10 cellular contexts compared by ENCODE assay signal in the genomic region with DNA sequence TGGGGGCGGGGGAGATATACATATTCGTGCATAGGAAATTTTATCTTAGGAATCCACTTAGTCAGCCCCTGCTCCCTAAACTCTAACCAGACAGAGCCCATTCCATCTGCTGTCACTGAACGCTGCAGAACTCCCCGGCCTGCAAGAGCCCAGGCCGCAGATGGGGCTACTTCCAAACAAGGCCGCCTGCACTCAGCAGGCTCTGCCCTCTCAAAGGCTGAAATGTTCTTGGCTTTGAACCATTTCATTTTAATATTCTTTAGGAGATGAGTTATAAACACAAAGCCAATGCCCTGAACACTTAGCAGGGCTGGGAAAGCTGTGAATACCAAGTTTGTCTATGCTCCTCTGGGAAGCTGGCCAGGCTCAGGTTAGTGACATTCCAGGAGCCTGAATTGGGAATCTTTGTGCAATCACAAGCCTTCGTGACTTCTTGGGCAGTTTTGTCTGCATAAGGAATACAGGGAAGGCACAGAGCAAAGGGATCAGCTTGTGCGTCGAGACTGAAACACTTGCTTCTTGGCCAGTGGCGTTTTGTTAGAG.
DNase-seq lines count a peak whose midpoint lies in the region; ATAC-seq and TF ChIP-seq lines count a peak whose summit lies in the region.
"Had no signal": no experiment of that assay in that cellular context is flagged by ENCODE, and none has a peak within 500 bp of the region (broad histone marks: within the 10 kb centered on the region; RNA-seq: fewer than 3 reads in every experiment).

No MANE protein-coding gene starts in this region.

- peak overlapping the region; percentile 71 for H3K9ac ChIP-seq in smooth muscle cell (ENCODE audit: low read depth)

- H3K27ac ChIP-seq in caudate nucleus (ENCODE audit: low read depth, low read length) (peak overlapping the region; percentile 78), smooth muscle cell (ENCODE audit: low read depth) (peak overlapping the region; percentile 96)

- H3K36me3 ChIP-seq in smooth muscle cell (ENCODE audit: low read depth): peaks cover 3% of the 10 kb centered on the region

- TF ChIP-seq POLR2A in lower leg skin (IDR thresholded peaks at IDR 0.05): no peak

- no peaks in the 10 kb centered on the region for H3K9me3 ChIP-seq in smooth muscle cell (replicated peaks; ENCODE audit: low read depth)

- DNase-seq in GM03348 (ENCODE audit: low spot score) (peak; percentile 61), caudate nucleus (lab: John Stamatoyannopoulos, UW) (no peak), iris pigment epithelial cell (ENCODE audit: low read depth) (peak; percentile 78), smooth muscle cell (lab: John Stamatoyannopoulos, UW; ENCODE audit: unreplicated experiment) (peak; percentile 30), NOMO-1 treated with DMSO at 0.1 percent for 48 hours (lab: John Stamatoyannopoulos, UW; ENCODE audit: unreplicated experiment) (no peak), lower leg skin (ENCODE audit: low spot score in 2 of 2) (no peak), NCI-H187 (lab: John Stamatoyannopoulos, UW) (no peak)
- DNase-seq: activated gamma-delta T cell treated with Interleukin-2 at 50 U/mL for 16 hours, RPMI8226 had no signal

- peaks cover 13% of the 10 kb centered on the region for H3K4me1 ChIP-seq in smooth muscle cell (ENCODE audit: low read depth)

- no peak overlapping the region for H2AFZ ChIP-seq in smooth muscle cell (ENCODE audit: low read depth)

- no peaks in the 10 kb centered on the region for H3K79me2 ChIP-seq in smooth muscle cell (ENCODE audit: low read depth)

- no peaks in the 10 kb centered on the region for H3K27me3 ChIP-seq in smooth muscle cell (ENCODE audit: low read depth)

- H3F3A ChIP-seq in smooth muscle cell (ENCODE audit: low read depth): peaks cover 30% of the 10 kb centered on the region

- ATAC-seq in GM18867 (IDR thresholded peaks at IDR 0.05; ENCODE audit: unreplicated experiment): no peak

- TF ChIP-seq CTCF in smooth muscle cell (IDR thresholded peaks at IDR 0.05; ENCODE audit: borderline replicate concordance, insufficient read depth, poor library complexity, severe bottlenecking) (no peak), lower leg skin (IDR thresholded peaks at IDR 0.05) (no peak)

- intact Hi-C loops in lower leg skin (cut with DNase I; ENCODE audit: low total_unique reads): no loop called here

- 20% methylated on average over 10 of the region's 10 CpGs for WGBS in smooth muscle cell (ENCODE audit: low lambda C conversion rate)
- WGBS in lower leg skin, 2 donors: 76 to 77% methylated on average over 10 of the region's 10 CpGs

- H3K4me2 ChIP-seq in smooth muscle cell: peak overlapping the region; percentile 61

- H4K20me1 ChIP-seq in smooth muscle cell (ENCODE audit: low read depth): no peaks in the 10 kb centered on the region

- H3K4me3 ChIP-seq in smooth muscle cell: no peak overlapping the region
- no peak overlapping the region for H3K4me3 ChIP-seq in lower leg skin (ENCODE audit: low read depth, poor library complexity, severe bottlenecking)

Comparison
In these comparisons a context has a peak if more than half of its experiments do, and no peak if none do; other contexts are left out.
1. DNase-seq: peak in GM03348 (single experiment), iris pigment epithelial cell (single experiment) and smooth muscle cell (single experiment); none in caudate nucleus (0 of 61), NOMO-1 treated with DMSO at 0.1 percent for 48 hours (single experiment), lower leg skin (0 of 2) and NCI-H187 (0 of 2).